Comparison of ENCODE assay signal across 22 cellular contexts in genomic region chr12:32179011-32179395, GRCh38.
DNase-seq lines count a peak whose midpoint lies in the region; ATAC-seq, FAIRE-seq and TF ChIP-seq lines count a peak whose summit lies in the region.
"Had no signal": no experiment of that assay in that cellular context is flagged by ENCODE, and none has a peak within 500 bp of the region (broad histone marks: within the 10 kb centered on the region; RNA-seq: fewer than 3 reads in every experiment).

No MANE protein-coding gene starts in this region.

- H3K9me3 ChIP-seq in A673 (ENCODE audit: low read depth, low read length, poor library complexity, severe bottlenecking) (no peaks in the 10 kb centered on the region), endodermal cell (ENCODE audit: control insufficient read depth, low read length) (no peaks in the 10 kb centered on the region)
- H3K9me3 ChIP-seq: MG63, SJSA1 had no signal

- H3K36me3 ChIP-seq in A673 (ENCODE audit: insufficient read depth, low read length, poor library complexity, severe bottlenecking) (no peaks in the 10 kb centered on the region), GM23338 (ENCODE audit: insufficient read depth) (peaks cover under 1% of the 10 kb centered on the region; the same call in 1 of the 2 replicates), endodermal cell (ENCODE audit: control insufficient read depth, insufficient read depth, low read length) (peaks cover 8% of the 10 kb centered on the region)

- peaks cover 65% of the 10 kb centered on the region for H3K79me2 ChIP-seq in GM23338 (replicated peaks; ENCODE audit: insufficient read depth)

- no peak overlapping the region for H3K27ac Mint-ChIP-seq in GM23338
- peak overlapping the region; percentile 69 for H3K27ac Mint-ChIP-seq in endodermal cell
- no peak overlapping the region for H3K27ac Mint-ChIP-seq in MCF 10A (ENCODE audit: low read depth, unreplicated experiment)
- H3K27ac Mint-ChIP-seq: CD14-positive monocyte; IgD-negative memory B cell; T-helper 1 cell treated with Interleukin-12 subunit alpha and Interleukin-12 subunit beta and Interleukin-4 antibody, amounts not matched to agents 30 μg/mL and 1 μg/mL, for 36 hours had no signal

- no peaks in the 10 kb centered on the region for H3K9me2 ChIP-seq in GM23338 (ENCODE audit: insufficient read depth)

- FAIRE-seq in frontal cortex (lab: Jason Lieb, UNC), result no peak
- FAIRE-seq: HTR-8/SVneo had no signal

- H3K9me3 Mint-ChIP-seq in GM23338, result no peaks in the 10 kb centered on the region
- no peaks in the 10 kb centered on the region for H3K9me3 Mint-ChIP-seq in endodermal cell
- H3K9me3 Mint-ChIP-seq in MCF 10A (ENCODE audit: unreplicated experiment), result no peaks in the 10 kb centered on the region

- peak; percentile 46 for DNase-seq in A673 (ENCODE audit: low spot score)
- DNase-seq in GM23338 (ENCODE audit: low spot score), result no peak
- peak; percentile 35 for DNase-seq in NCI-H526 treated with DMSO at 0.1 percent for 48 hours (lab: John Stamatoyannopoulos, UW)
- DNase-seq in endodermal cell, result no peak
- DNase-seq in NCI-H2029 treated with DMSO at 0.1 percent for 48 hours (lab: John Stamatoyannopoulos, UW), result no peak
- no peak for DNase-seq in head of caudate nucleus
- no peak for DNase-seq in frontal cortex (ENCODE audit: low spot score in 2 of 2)
- no peak for DNase-seq in MCF 10A (ENCODE audit: unreplicated experiment)
- DNase-seq: EL, Kasumi-1, MG63, NCI-H1417, NCI-H1694 treated with DMSO at 0.1 percent for 48 hours, NCI-H2107, NCI-H2227 treated with DMSO at 0.1 percent for 48 hours, NCI-H774 had no signal

- H3K27me3 Mint-ChIP-seq in GM23338 (ENCODE audit: insufficient read depth, low read depth, poor library complexity) (peaks cover 4% of the 10 kb centered on the region), endodermal cell (ENCODE audit: insufficient read depth) (no peaks in the 10 kb centered on the region), MCF 10A (ENCODE audit: insufficient read depth, unreplicated experiment) (no peaks in the 10 kb centered on the region)
- H3K27me3 Mint-ChIP-seq: IgD-negative memory B cell had no signal

- no peak overlapping the region for H3K4me2 ChIP-seq in GM23338

- peaks cover 11% of the 10 kb centered on the region; the same call in 1 of the 2 replicates for H4K20me1 ChIP-seq in GM23338 (replicated peaks; ENCODE audit: insufficient read depth)

- WGBS in endodermal cell (ENCODE audit: insufficient coverage in 1 of 2, insufficient read length in 1 of 2), 2 experiments, result 76% methylated on average over 6 of the region's 6 CpGs; no CpG with 5 or more reads in 1 of the 2 experiments

- intact Hi-C loops in A673 (cut with micrococcal nuclease; ENCODE audit: unreplicated experiment) (no loop called here), head of caudate nucleus (cut with DNase I) (no loop called here), MCF 10A (cut with micrococcal nuclease) (no loop called here)

- H3K36me3 Mint-ChIP-seq in GM23338 (ENCODE audit: low read depth) (peaks cover 13% of the 10 kb centered on the region; the same call in 2 of the 3 replicates), endodermal cell (ENCODE audit: low read depth) (peaks cover 21% of the 10 kb centered on the region), MCF 10A (ENCODE audit: insufficient read depth, unreplicated experiment) (no peaks in the 10 kb centered on the region)

- TF ChIP-seq CTCF in A673 (conservative IDR thresholded peaks at IDR 0.05; ENCODE audit: low read depth, low read length) (no peak), GM23338 (conservative IDR thresholded peaks at IDR 0.05; ENCODE audit: low read depth in 2 of 2) (no peak), endodermal cell (conservative IDR thresholded peaks at IDR 0.05) (peak; percentile 33), MCF 10A (IDR thresholded peaks at IDR 0.05; ENCODE audit: unreplicated experiment) (no peak)

- ATAC-seq in GM23338, result no peak; the same call in 2 of the 3 replicates
- ATAC-seq: Right ventricle myocardium inferior had no signal

- H2AFZ ChIP-seq in GM23338, result no peak overlapping the region

- H3K4me3 Mint-ChIP-seq in GM23338, result no peak overlapping the region
- H3K4me3 Mint-ChIP-seq in endodermal cell, result no peak overlapping the region
- H3K4me3 Mint-ChIP-seq in MCF 10A (ENCODE audit: unreplicated experiment), result no peak overlapping the region
- H3K4me3 Mint-ChIP-seq: CD14-positive monocyte; IgD-negative memory B cell; T-helper 1 cell treated with Interleukin-12 subunit alpha and Interleukin-12 subunit beta and Interleukin-4 antibody, amounts not matched to agents 30 μg/mL and 1 μg/mL, for 36 hours had no signal

- no peak overlapping the region for H3K27ac ChIP-seq in A673 (ENCODE audit: low read depth, low read length, poor library complexity, severe bottlenecking)
- H3K27ac ChIP-seq in GM23338 (ENCODE audit: low read depth), result peak overlapping the region; percentile 72; the same call in 1 of the 2 replicates
- no peak overlapping the region for H3K27ac ChIP-seq in endodermal cell (ENCODE audit: low read depth, low read length)
- H3K27ac ChIP-seq: SJSA1 had no signal

- H3K4me1 ChIP-seq in A673 (ENCODE audit: insufficient read depth, low read length, poor library complexity, severe bottlenecking), result peaks cover 23% of the 10 kb centered on the region
- H3K4me1 ChIP-seq in GM23338 (ENCODE audit: insufficient read depth), result peaks cover 13% of the 10 kb centered on the region; the same call in 1 of the 2 replicates
- H3K4me1 ChIP-seq in endodermal cell (ENCODE audit: control insufficient read depth, insufficient read depth, low read length), result no peaks in the 10 kb centered on the region

- no peak overlapping the region for H3K9ac ChIP-seq in endodermal cell (ENCODE audit: extremely low read depth, low read length, poor library complexity, severe bottlenecking)

- no TSS peak for BruUV-seq in A673 (replicated peaks; lab: Mats Ljungman, UMichigan)
- no TSS peak for BruUV-seq in MCF 10A (replicated peaks; lab: Mats Ljungman, UMichigan)

- CTCF ChIA-PET in A673 (lab: Charles Lee) (no interaction called here), MCF 10A (lab: Yijun Ruan, JAX) (no interaction called here)

- POLR2A ChIA-PET in A673 (lab: Charles Lee; ENCODE audit: low non-redundant PET), result no interaction called here
- POLR2A ChIA-PET in MCF 10A (lab: Yijun Ruan, JAX), result no interaction called here

- H3K4me1 Mint-ChIP-seq in GM23338 (peaks cover 17% of the 10 kb centered on the region), endodermal cell (peaks cover 23% of the 10 kb centered on the region), MCF 10A (ENCODE audit: insufficient read depth, unreplicated experiment) (no peaks in the 10 kb centered on the region)
- H3K4me1 Mint-ChIP-seq: CD14-positive monocyte had no signal

- peaks cover 6% of the 10 kb centered on the region; the same call in 1 of the 2 replicates for H3F3A ChIP-seq in GM23338 (replicated peaks; ENCODE audit: low read depth)

- H3K27me3 ChIP-seq in A673 (replicated peaks; ENCODE audit: insufficient read depth, low read depth, low read length, poor library complexity) (no peaks in the 10 kb centered on the region), GM23338 (ENCODE audit: insufficient read depth) (no peaks in the 10 kb centered on the region), endodermal cell (ENCODE audit: control insufficient read depth, insufficient read depth, low read length, poor library complexity, severe bottlenecking) (no peaks in the 10 kb centered on the region)
- H3K27me3 ChIP-seq: MG63, SJSA1 had no signal

- H3K4me3 ChIP-seq in A673 (ENCODE audit: low read depth, low read length, poor library complexity, severe bottlenecking) (no peak overlapping the region), GM23338 (no peak overlapping the region), endodermal cell (ENCODE audit: low read length) (no peak overlapping the region)
- H3K4me3 ChIP-seq: MG63, SJSA1 had no signal

TF ChIP-seq in GM23338, 12 proteins besides CTCF, POLR2A, EP300 and RAD21 (continues in another document):
- TF ChIP-seq NANOG (IDR thresholded peaks at IDR 0.05; ENCODE audit: borderline replicate concordance), result no peak
- TF ChIP-seq, protein P1, sequence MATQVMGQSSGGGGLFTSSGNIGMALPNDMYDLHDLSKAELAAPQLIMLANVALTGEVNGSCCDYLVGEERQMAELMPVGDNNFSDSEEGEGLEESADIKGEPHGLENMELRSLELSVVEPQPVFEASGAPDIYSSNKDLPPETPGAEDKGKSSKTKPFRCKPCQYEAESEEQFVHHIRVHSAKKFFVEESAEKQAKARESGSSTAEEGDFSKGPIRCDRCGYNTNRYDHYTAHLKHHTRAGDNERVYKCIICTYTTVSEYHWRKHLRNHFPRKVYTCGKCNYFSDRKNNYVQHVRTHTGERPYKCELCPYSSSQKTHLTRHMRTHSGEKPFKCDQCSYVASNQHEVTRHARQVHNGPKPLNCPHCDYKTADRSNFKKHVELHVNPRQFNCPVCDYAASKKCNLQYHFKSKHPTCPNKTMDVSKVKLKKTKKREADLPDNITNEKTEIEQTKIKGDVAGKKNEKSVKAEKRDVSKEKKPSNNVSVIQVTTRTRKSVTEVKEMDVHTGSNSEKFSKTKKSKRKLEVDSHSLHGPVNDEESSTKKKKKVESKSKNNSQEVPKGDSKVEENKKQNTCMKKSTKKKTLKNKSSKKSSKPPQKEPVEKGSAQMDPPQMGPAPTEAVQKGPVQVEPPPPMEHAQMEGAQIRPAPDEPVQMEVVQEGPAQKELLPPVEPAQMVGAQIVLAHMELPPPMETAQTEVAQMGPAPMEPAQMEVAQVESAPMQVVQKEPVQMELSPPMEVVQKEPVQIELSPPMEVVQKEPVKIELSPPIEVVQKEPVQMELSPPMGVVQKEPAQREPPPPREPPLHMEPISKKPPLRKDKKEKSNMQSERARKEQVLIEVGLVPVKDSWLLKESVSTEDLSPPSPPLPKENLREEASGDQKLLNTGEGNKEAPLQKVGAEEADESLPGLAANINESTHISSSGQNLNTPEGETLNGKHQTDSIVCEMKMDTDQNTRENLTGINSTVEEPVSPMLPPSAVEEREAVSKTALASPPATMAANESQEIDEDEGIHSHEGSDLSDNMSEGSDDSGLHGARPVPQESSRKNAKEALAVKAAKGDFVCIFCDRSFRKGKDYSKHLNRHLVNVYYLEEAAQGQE (IDR thresholded peaks at IDR 0.05; ENCODE audit: unreplicated experiment), result no peak
- no peak for TF ChIP-seq ETS1 (IDR thresholded peaks at IDR 0.05)
- no peak for TF ChIP-seq CREB1 (CRISPR knock-in tag; IDR thresholded peaks at IDR 0.05; ENCODE audit: low read depth)
- no peak for TF ChIP-seq POLR2AphosphoS5 (IDR thresholded peaks at IDR 0.05; ENCODE audit: low read depth)
- no peak for TF ChIP-seq STAT1 (IDR thresholded peaks at IDR 0.05; ENCODE audit: unreplicated experiment)
- no peak for TF ChIP-seq ZNF331 (CRISPR knock-in tag; IDR thresholded peaks at IDR 0.05; ENCODE audit: low read depth)

Comparison
In these comparisons a context has a peak if more than half of its experiments do, and no peak if none do; other contexts are left out.
1. DNase-seq: peak in A673 (single experiment) and NCI-H526 treated with DMSO at 0.1 percent for 48 hours (single experiment); none in GM23338 (single experiment), endodermal cell (single experiment), NCI-H2029 treated with DMSO at 0.1 percent for 48 hours (single experiment), head of caudate nucleus (0 of 42), frontal cortex (0 of 2) and MCF 10A (single experiment).